ENCODE assay signal across 30 cellular contexts in genomic region chr19:30923096-30923495, GRCh38.
"Had no signal": no experiment of that assay in that cellular context is flagged by ENCODE, and none has a peak within 500 bp of the region (broad histone marks: within the 10 kb centered on the region; RNA-seq: fewer than 3 reads in every experiment).

No MANE protein-coding gene starts in this region.

- H3K27me3 ChIP-seq: adrenal gland, body of pancreas, foreskin keratinocyte, gastrocnemius medialis had no signal

- ATAC-seq: activated CD4-positive, alpha-beta T cell treated with anti-CD3 and anti-CD28 coated beads for 36 hours; activated CD8-positive, alpha-beta memory T cell treated with anti-CD3 and anti-CD28 coated beads, Interleukin-2, amount 10 ng/mL, durations not matched to agents 7 days and 5 days; activated CD8-positive, alpha-beta T cell treated with anti-CD3 and anti-CD28 coated beads, Interleukin-2, amount 10 ng/mL, durations not matched to agents 7 days and 5 days; activated naive CD8-positive, alpha-beta T cell treated with anti-CD3 and anti-CD28 coated beads, Interleukin-2, amount 50 U/mL, for 24 hours; body of pancreas; effector memory CD8-positive, alpha-beta T cell; foreskin keratinocyte; gastrocnemius medialis; heart left ventricle had no signal

- H3K4me1 ChIP-seq: adrenal gland, body of pancreas, foreskin keratinocyte, gastrocnemius medialis, heart left ventricle had no signal

- DNase-seq: activated CD4-positive, alpha-beta memory T cell treated with anti-CD3 and anti-CD28 coated beads for 36 hours; activated CD4-positive, alpha-beta T cell treated with anti-CD3 and anti-CD28 coated beads for 36 hours; activated CD4-positive, alpha-beta T cell treated with anti-CD3 and anti-CD28 coated beads, Interleukin-2, amount 10 ng/mL, durations not matched to agents 24 days and 14 days; activated CD4-positive, CD25-positive, alpha-beta regulatory T cell; activated CD4-positive, CD25-positive, alpha-beta regulatory T cell treated with anti-CD3 and anti-CD28 coated beads, Interleukin-2, amount 50 U/mL, for 72 hours; activated CD8-positive, alpha-beta memory T cell treated with anti-CD3 and anti-CD28 coated beads, Interleukin-2, amount 10 ng/mL, durations not matched to agents 7 days and 5 days; activated CD8-positive, alpha-beta memory T cell treated with anti-CD3 and anti-CD28 coated beads, Interleukin-2, amount 50 U/mL, for 4 hours; activated CD8-positive, alpha-beta T cell treated with anti-CD3 and anti-CD28 coated beads, Interleukin-2, amount 10 ng/mL, durations not matched to agents 7 days and 5 days; activated effector memory CD4-positive, alpha-beta T cell treated with anti-CD3 and anti-CD28 coated beads, Interleukin-2, amount 50 U/mL, for 16 hours; activated naive CD4-positive, alpha-beta T cell treated with anti-CD3 and anti-CD28 coated beads for 36 hours; activated naive CD8-positive, alpha-beta T cell treated with anti-CD3 and anti-CD28 coated beads for 36 hours; activated naive CD8-positive, alpha-beta T cell treated with anti-CD3 and anti-CD28 coated beads, Interleukin-2, amount 50 U/mL, for 24 hours; activated T-cell treated with anti-CD3 and anti-CD28 coated beads, Interleukin-2, amount 50 U/mL, for 1 hour; activated T-cell treated with anti-CD3 and anti-CD28 coated beads, Interleukin-2, amount 50 U/mL, for 48 hours; adrenal gland; amygdala; aorta; body of pancreas; caudate nucleus; cortex of kidney; dermis blood vessel endothelial cell; effector CD4-positive, alpha-beta T cell; effector memory CD8-positive, alpha-beta T cell; erythroblast; foreskin keratinocyte; gastrocnemius medialis; glutamatergic neuron; heart left ventricle; T-helper 2 cell had no signal

- H3K36me3 ChIP-seq: adrenal gland, esophagus muscularis mucosa, gastrocnemius medialis, heart left ventricle had no signal

- H3K27ac ChIP-seq: adrenal gland, body of pancreas, esophagus muscularis mucosa, foreskin keratinocyte, gastrocnemius medialis, heart left ventricle had no signal

- H3K4me3 ChIP-seq: adrenal gland, body of pancreas, esophagus muscularis mucosa, gastrocnemius medialis, heart left ventricle had no signal
